ENCODE assay signal across 17 cellular contexts in genomic region chr10:52335665-52336064, GRCh38. TPM values are rescaled to one million over a fixed set of nuclear protein-coding genes. Genes with fewer than 3 reads are reported as not detected.
DNase-seq lines count a peak whose midpoint lies in the region; ATAC-seq and TF ChIP-seq lines count a peak whose summit lies in the region.
"Had no signal": no experiment of that assay in that cellular context is flagged by ENCODE, and none has a peak within 500 bp of the region (broad histone marks: within the 10 kb centered on the region; RNA-seq: fewer than 3 reads in every experiment).

No MANE protein-coding gene starts in this region.

- no peaks in the 10 kb centered on the region for H3K9me3 ChIP-seq in breast epithelium
- H3K9me3 ChIP-seq in SJCRH30 (replicated peaks): no peaks in the 10 kb centered on the region
- H3K9me3 ChIP-seq: BLaER1 had no signal

- H3K4me3 ChIP-seq in breast epithelium: no peak overlapping the region
- H3K4me3 ChIP-seq in SJCRH30: no peak overlapping the region
- H3K4me3 ChIP-seq: BLaER1 had no signal

- H3K4me1 Mint-ChIP-seq in MCF 10A (ENCODE audit: insufficient read depth, unreplicated experiment): peaks cover 7% of the 10 kb centered on the region
- no peaks in the 10 kb centered on the region for H3K4me1 Mint-ChIP-seq in activated CD8-positive, alpha-beta T cell treated with anti-CD3 and anti-CD28 coated beads for 36 hours (ENCODE audit: low read depth)

- H3K27ac Mint-ChIP-seq in MCF 10A (ENCODE audit: low read depth, unreplicated experiment): peak overlapping the region; percentile 87
- H3K27ac Mint-ChIP-seq in activated CD8-positive, alpha-beta T cell treated with anti-CD3 and anti-CD28 coated beads for 36 hours: no peak overlapping the region
- H3K27ac Mint-ChIP-seq: CD8-positive, alpha-beta T cell had no signal

- H3K36me3 Mint-ChIP-seq in MCF 10A (ENCODE audit: insufficient read depth, unreplicated experiment): no peaks in the 10 kb centered on the region
- H3K36me3 Mint-ChIP-seq in activated CD8-positive, alpha-beta T cell treated with anti-CD3 and anti-CD28 coated beads for 36 hours (ENCODE audit: low read depth): no peaks in the 10 kb centered on the region
- H3K36me3 Mint-ChIP-seq: CD8-positive, alpha-beta T cell had no signal

- H3K4me3 Mint-ChIP-seq in MCF 10A (ENCODE audit: unreplicated experiment): no peak overlapping the region
- H3K4me3 Mint-ChIP-seq in activated CD8-positive, alpha-beta T cell treated with anti-CD3 and anti-CD28 coated beads for 36 hours: no peak overlapping the region
- H3K4me3 Mint-ChIP-seq: CD8-positive, alpha-beta T cell had no signal

- intact Hi-C loops in MCF 10A (cut with micrococcal nuclease): no loop called here
- intact Hi-C loops in breast epithelium (cut with DNase I; ENCODE audit: low total_unique reads): loop anchor here (2.0 kb wide), 1 partner anchor 31 kb away; no protein-coding TSS in a partner anchor
- intact Hi-C loops in activated CD8-positive, alpha-beta T cell treated with anti-CD3 and anti-CD28 coated beads for 36 hours (cut with micrococcal nuclease): no loop called here

- H3K36me3 ChIP-seq in breast epithelium: no peaks in the 10 kb centered on the region
- H3K36me3 ChIP-seq in SJCRH30: no peaks in the 10 kb centered on the region
- H3K36me3 ChIP-seq: BLaER1 had no signal

- TF ChIP-seq POLR2A in breast epithelium (IDR thresholded peaks at IDR 0.05): no peak

- no peaks in the 10 kb centered on the region for H3K9me3 Mint-ChIP-seq in MCF 10A (ENCODE audit: unreplicated experiment)
- H3K9me3 Mint-ChIP-seq in activated CD8-positive, alpha-beta T cell treated with anti-CD3 and anti-CD28 coated beads for 36 hours: no peaks in the 10 kb centered on the region
- H3K9me3 Mint-ChIP-seq: CD8-positive, alpha-beta T cell had no signal

- no peaks in the 10 kb centered on the region for H3K27me3 Mint-ChIP-seq in MCF 10A (ENCODE audit: insufficient read depth, unreplicated experiment)
- no peaks in the 10 kb centered on the region for H3K27me3 Mint-ChIP-seq in activated CD8-positive, alpha-beta T cell treated with anti-CD3 and anti-CD28 coated beads for 36 hours

- CTCF ChIA-PET in MCF 10A (lab: Yijun Ruan, JAX): interaction anchor here (0.5 to 1.7 kb wide), 5 partner anchors 17 to 152 kb away, joined by 3 to 9 read pairs (median 4); partner anchors contain the start of gene DKK1
- CTCF ChIA-PET in activated CD8-positive, alpha-beta T cell treated with anti-CD3 and anti-CD28 coated beads for 36 hours (lab: Charles Lee): no interaction called here

- DNase-seq in MCF 10A (ENCODE audit: unreplicated experiment) (no peak), breast epithelium (ENCODE audit: low spot score in 2 of 2) (no peak), SJCRH30 (no peak), epithelial cell of prostate (ENCODE audit: low read depth, low spot score) (no peak), ecto neural progenitor cell (ENCODE audit: low spot score) (no peak), NCI-H1048 (lab: John Stamatoyannopoulos, UW) (no peak)
- DNase-seq in activated CD8-positive, alpha-beta T cell treated with anti-CD3 and anti-CD28 coated beads for 36 hours: no peak
- DNase-seq: CD8-positive, alpha-beta T cell; GF-D8; NCI-H1417; NCI-H187 treated with DMSO at 0.1 percent for 48 hours; NCI-H748 treated with DMSO at 0.1 percent for 48 hours; OCI-M1 had no signal

- POLR2A ChIA-PET in MCF 10A (lab: Yijun Ruan, JAX): interaction anchor here (0.6 to 1.7 kb wide), 8 partner anchors 10 to 151 kb away, joined by 3 to 9 read pairs (median 4); no protein-coding TSS in a partner anchor
- POLR2A ChIA-PET in activated CD8-positive, alpha-beta T cell treated with anti-CD3 and anti-CD28 coated beads for 36 hours (lab: Charles Lee): no interaction called here

- H3K4me1 ChIP-seq in breast epithelium: no peaks in the 10 kb centered on the region
- peaks cover 19% of the 10 kb centered on the region for H3K4me1 ChIP-seq in SJCRH30
- H3K4me1 ChIP-seq: BLaER1 had no signal

- ATAC-seq in activated CD8-positive, alpha-beta T cell treated with anti-CD3 and anti-CD28 coated beads for 36 hours: no peak
- ATAC-seq in HG03135 (IDR thresholded peaks at IDR 0.05; ENCODE audit: unreplicated experiment): no peak
- ATAC-seq: CD8-positive, alpha-beta T cell had no signal

- no TSS peak for BruUV-seq in MCF 10A (replicated peaks; lab: Mats Ljungman, UMichigan)

- H3K27me3 ChIP-seq in breast epithelium (no peaks in the 10 kb centered on the region), SJCRH30 (no peaks in the 10 kb centered on the region)
- H3K27me3 ChIP-seq: BLaER1 had no signal

- H3K27ac ChIP-seq in breast epithelium (no peak overlapping the region), SJCRH30 (peak overlapping the region; percentile 58; the same call in 1 of the 2 replicates), epithelial cell of prostate (peak overlapping the region; percentile 93)
- H3K27ac ChIP-seq: 22Rv1, BLaER1, HL-60 had no signal

- no peak for TF ChIP-seq CTCF in MCF 10A (IDR thresholded peaks at IDR 0.05; ENCODE audit: unreplicated experiment)
- no peak for TF ChIP-seq CTCF in breast epithelium (IDR thresholded peaks at IDR 0.05)
- no peak for TF ChIP-seq CTCF in activated CD8-positive, alpha-beta T cell treated with anti-CD3 and anti-CD28 coated beads for 36 hours (IDR thresholded peaks at IDR 0.05)

RNA-seq across cellular contexts. Expression of gene DKK1, which starts 21.6 kb away (rescaled TPM):
- total RNA-seq in MCF 10A (2022): 31.8 and 37.4 TPM in 2 replicates
- 100 to 1,000 TPM in 1 of 3 donors, 1 to 10 TPM in 2; 2.0 to 142 (median 3.3) TPM for total RNA-seq in breast epithelium
- total RNA-seq in SJCRH30 (2014; rRNA removed; shearing (Covaris generic)): 0.38 and 0.56 TPM in 2 replicates
- not detected for total RNA-seq in activated CD8-positive, alpha-beta T cell treated with anti-CD3 and anti-CD28 coated beads for 36 hours
- total RNA-seq: CD8-positive, alpha-beta T cell had no signal

Comparison
In these comparisons a context has a peak if more than half of its experiments do, and no peak if none do; other contexts are left out.
1. H3K27ac ChIP-seq: peak in SJCRH30 (single experiment) and epithelial cell of prostate (single experiment); none in breast epithelium (0 of 2).